In the genomic region with DNA sequence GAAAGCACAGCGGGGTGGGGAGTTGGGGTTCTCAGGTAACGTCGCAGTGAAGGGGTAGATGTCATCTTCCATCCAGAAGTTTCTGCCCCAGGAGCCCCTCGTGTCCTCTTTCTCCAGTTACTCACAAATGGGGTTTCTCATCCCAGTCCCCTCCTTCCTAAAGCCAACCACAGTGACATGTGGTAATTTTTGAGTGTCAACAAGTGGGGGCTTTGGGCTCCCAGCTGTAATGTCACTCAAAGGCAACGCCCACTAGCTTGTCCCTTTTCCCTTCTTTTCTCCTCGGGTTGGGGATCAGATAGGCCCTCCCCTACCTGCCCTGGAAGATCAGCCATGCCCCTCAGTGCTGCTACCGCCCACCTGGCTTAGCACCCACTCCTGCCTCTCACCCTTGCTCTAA, we compare ENCODE assay signal across 22 cellular contexts.
"Had no signal": no experiment of that assay in that cellular context is flagged by ENCODE, and none has a peak within 500 bp of the region (broad histone marks: within the 10 kb centered on the region; RNA-seq: fewer than 3 reads in every experiment).

No MANE protein-coding gene starts in this region.

- H3K27ac ChIP-seq: SJSA1, SK-N-MC had no signal

- H3K4me3 ChIP-seq: MG63, SJSA1, SK-N-MC had no signal

- H3K9me3 ChIP-seq: MG63, SJSA1 had no signal

- H3K36me3 ChIP-seq: SJSA1 had no signal

- H3K4me1 ChIP-seq: SJSA1 had no signal

- DNase-seq: KBM-7, MG63, NCI-H1092, NCI-H1105 treated with DMSO at 0.1 percent for 48 hours, NCI-H1417 treated with DMSO at 0.1 percent for 48 hours, NCI-H146, NCI-H1694 treated with DMSO at 0.1 percent for 48 hours, NCI-H1930, NCI-H2081, NCI-H2171, NCI-H226, NCI-H446, NCI-H510A, NCI-H524 treated with DMSO at 0.1 percent for 48 hours, NCI-H69, NCI-H774, Right ventricle myocardium superior, RPMI8226, SIG-M5 had no signal

- H3K27me3 ChIP-seq: MG63, SJSA1 had no signal

- FAIRE-seq: RCC 7860 had no signal
